Comparison of ENCODE assay signal across 29 cellular contexts in the genomic region with DNA sequence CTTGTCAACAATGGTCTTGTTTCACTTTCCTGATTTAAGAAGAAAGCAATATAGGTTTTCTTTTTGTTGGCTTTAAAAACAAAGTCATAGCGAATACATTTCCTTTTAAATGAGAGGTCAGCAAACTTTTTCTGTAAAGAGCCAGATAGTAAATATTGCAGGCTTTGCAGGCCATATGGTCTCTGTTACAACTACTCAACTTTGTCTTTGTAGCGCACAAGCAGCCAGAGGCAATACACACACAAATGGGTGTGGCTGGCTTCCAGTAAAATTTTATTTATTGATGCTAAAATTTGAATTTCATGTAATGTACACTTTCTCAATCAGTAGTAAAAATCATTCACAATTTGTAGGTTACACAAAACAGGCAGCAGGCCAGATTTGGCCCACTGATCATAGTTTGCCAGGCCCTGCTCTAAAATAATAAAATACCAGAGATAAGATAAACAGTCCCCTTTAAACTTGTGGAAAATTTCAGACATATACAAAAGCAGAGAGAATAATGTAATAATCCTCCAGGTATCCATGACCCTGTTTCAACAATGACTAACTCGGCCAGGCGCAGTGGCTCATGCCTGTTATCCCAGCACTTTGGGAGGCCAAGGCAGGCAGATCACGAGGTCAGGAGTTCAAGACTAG.
DNase-seq lines count a peak whose midpoint lies in the region; ATAC-seq and TF ChIP-seq lines count a peak whose summit lies in the region.
"Had no signal": no experiment of that assay in that cellular context is flagged by ENCODE, and none has a peak within 500 bp of the region (broad histone marks: within the 10 kb centered on the region; RNA-seq: fewer than 3 reads in every experiment).

No MANE protein-coding gene starts in this region.

- H3K4me3 ChIP-seq in fibroblast of villous mesenchyme (ENCODE audit: low read depth, low read length): no peak overlapping the region
- H3K4me3 ChIP-seq in mammary epithelial cell (replicated peaks in 1 of 3; ENCODE audit: insufficient read depth in 1 of 3, low read depth in 2 of 3, low read length in 3 of 3): no peak overlapping the region
- H3K4me3 ChIP-seq: BLaER1, esophagus muscularis mucosa, gastroesophageal sphincter had no signal

- H3K4me1 ChIP-seq in mammary epithelial cell (ENCODE audit: insufficient read depth, low read length): peaks cover 12% of the 10 kb centered on the region

- H3K4me3 Mint-ChIP-seq in nephron progenitor cell: no peak overlapping the region
- H3K4me3 Mint-ChIP-seq: activated naive CD4-positive, alpha-beta T cell treated with anti-CD3 and anti-CD28 coated beads, Interleukin-2, amount 10 ng/mL, durations not matched to agents 7 days and 5 days; endodermal cell; natural killer cell had no signal

- no peak overlapping the region for H3K9ac ChIP-seq in mammary epithelial cell (ENCODE audit: insufficient read depth, low read length)
- H3K9ac ChIP-seq: BLaER1 had no signal

- in situ Hi-C loops in mammary epithelial cell (cut with MboI; ENCODE audit: low sequenced_read_pairs in 2 of 2): no loop called here

- no peaks in the 10 kb centered on the region for H3K9me3 Mint-ChIP-seq in nephron progenitor cell
- H3K9me3 Mint-ChIP-seq: activated naive CD4-positive, alpha-beta T cell treated with anti-CD3 and anti-CD28 coated beads, Interleukin-2, amount 10 ng/mL, durations not matched to agents 7 days and 5 days; endodermal cell; natural killer cell had no signal

- H3K27ac ChIP-seq in mammary epithelial cell (ENCODE audit: insufficient read depth, low read depth, low read length): no peak overlapping the region
- H3K27ac ChIP-seq: BLaER1, esophagus muscularis mucosa, gastroesophageal sphincter had no signal

- H3K27ac Mint-ChIP-seq in nephron progenitor cell: peak overlapping the region; percentile 33
- H3K27ac Mint-ChIP-seq: activated naive CD4-positive, alpha-beta T cell treated with anti-CD3 and anti-CD28 coated beads, Interleukin-2, amount 10 ng/mL, durations not matched to agents 7 days and 5 days; endodermal cell; natural killer cell had no signal

- 89% methylated on average over 5 of the region's 5 CpGs for WGBS in mammary epithelial cell (ENCODE audit: low coverage, missing lambda C conversion rate)

- H4K20me1 ChIP-seq in mammary epithelial cell (ENCODE audit: insufficient read depth, low read length): no peaks in the 10 kb centered on the region
- H4K20me1 ChIP-seq: BLaER1 had no signal

- intact Hi-C loops in mammary epithelial cell (cut with micrococcal nuclease): no loop called here

- H3K4me2 ChIP-seq in mammary epithelial cell (ENCODE audit: insufficient read depth, low read depth, low read length): no peak overlapping the region
- H3K4me2 ChIP-seq: BLaER1 had no signal

- no peaks in the 10 kb centered on the region for H3K79me2 ChIP-seq in mammary epithelial cell (ENCODE audit: insufficient read depth, low read length)

- DNase-seq in LoVo (ENCODE audit: low spot score) (peak; percentile 7), amniotic epithelial cell (ENCODE audit: low read depth) (peak; percentile 34), fibroblast of villous mesenchyme (ENCODE audit: low read depth) (peak; percentile 82), nephron progenitor cell (no peak), mammary epithelial cell (no peak), HCEC 1CT (no peak), H4 (ENCODE audit: low spot score) (no peak)
- DNase-seq: ACHN; activated CD4-positive, alpha-beta T cell treated with anti-CD3 and anti-CD28 coated beads, Interleukin-2, amount 50 U/mL, for 48 hours; activated naive CD4-positive, alpha-beta T cell treated with anti-CD3 and anti-CD28 coated beads, Interleukin-2, amount 10 ng/mL, durations not matched to agents 7 days and 5 days; cortex of kidney; DMS79; endodermal cell; GF-D8; hippocampal formation; midbrain; natural killer cell; NCI-H1105; NCI-H187 treated with DMSO at 0.1 percent for 48 hours; NCI-H2171 treated with DMSO at 0.1 percent for 48 hours; NCI-H524; SHP77 treated with DMSO at 0.1 percent for 48 hours; T-helper 1 cell; trophoblast cell had no signal

- no peak for TF ChIP-seq CTCF in fibroblast of villous mesenchyme (IDR thresholded peaks at IDR 0.05; ENCODE audit: insufficient read depth, low read depth, low read length)
- TF ChIP-seq CTCF in nephron progenitor cell (IDR thresholded peaks at IDR 0.05): no peak
- no peak for TF ChIP-seq CTCF in mammary epithelial cell (conservative IDR thresholded peaks at IDR 0.05 in 1 of 2, IDR thresholded peaks at IDR 0.05 in 1 of 2; ENCODE audit: extremely low read depth in 1 of 2, insufficient read depth in 1 of 2, low read depth in 1 of 2, low read length in 2 of 2)

- no peak overlapping the region for H2AFZ ChIP-seq in mammary epithelial cell (ENCODE audit: low read depth, low read length)

- no peak for ATAC-seq in GM21619 (IDR thresholded peaks at IDR 0.05; ENCODE audit: unreplicated experiment)
- ATAC-seq: gastroesophageal sphincter, natural killer cell had no signal

- no peaks in the 10 kb centered on the region for H3K36me3 ChIP-seq in mammary epithelial cell (ENCODE audit: insufficient read depth, low read length)
- H3K36me3 ChIP-seq: BLaER1, esophagus muscularis mucosa, gastroesophageal sphincter, Peyer's patch had no signal

- no TSS peak for BruUV-seq in mammary epithelial cell (replicated peaks; lab: Mats Ljungman, UMichigan)

- dilution Hi-C loops in mammary epithelial cell (cut with HindIII; ENCODE audit: low sequenced_read_pairs): no loop called here

- H3K4me1 Mint-ChIP-seq in nephron progenitor cell: peaks cover 47% of the 10 kb centered on the region
- H3K4me1 Mint-ChIP-seq: endodermal cell had no signal

- H3K27me3 ChIP-seq in mammary epithelial cell (ENCODE audit: insufficient read depth, low read length): no peaks in the 10 kb centered on the region
- H3K27me3 ChIP-seq: BLaER1, esophagus muscularis mucosa, gastroesophageal sphincter, Peyer's patch had no signal

- CTCF ChIA-PET in mammary epithelial cell (lab: Charles Lee; ENCODE audit: low non-redundant PET): no interaction called here

- H3K9me3 ChIP-seq in mammary epithelial cell (replicated peaks; ENCODE audit: insufficient read depth, low read length): no peaks in the 10 kb centered on the region
- H3K9me3 ChIP-seq: BLaER1, esophagus muscularis mucosa, gastroesophageal sphincter, Peyer's patch had no signal

- no peaks in the 10 kb centered on the region for H3K36me3 Mint-ChIP-seq in nephron progenitor cell (ENCODE audit: low read depth)
- H3K36me3 Mint-ChIP-seq: activated naive CD4-positive, alpha-beta T cell treated with anti-CD3 and anti-CD28 coated beads, Interleukin-2, amount 10 ng/mL, durations not matched to agents 7 days and 5 days; natural killer cell had no signal

- peaks cover 4% of the 10 kb centered on the region for H3K27me3 Mint-ChIP-seq in nephron progenitor cell (ENCODE audit: low read depth, poor library complexity)
- H3K27me3 Mint-ChIP-seq: activated naive CD4-positive, alpha-beta T cell treated with anti-CD3 and anti-CD28 coated beads, Interleukin-2, amount 10 ng/mL, durations not matched to agents 7 days and 5 days had no signal

Comparison
In these comparisons a context has a peak if more than half of its experiments do, and no peak if none do; other contexts are left out.
1. DNase-seq: peak in LoVo (single experiment), amniotic epithelial cell (single experiment) and fibroblast of villous mesenchyme (single experiment); none in nephron progenitor cell (single experiment), mammary epithelial cell (single experiment), HCEC 1CT (single experiment) and H4 (single experiment).